19 cellular contexts compared by ENCODE assay signal in genomic region chr10:314871-315270, GRCh38.
A peak's percentile ranks its signal among the peaks of the same experiment; 100 is the strongest.
DNase-seq lines count a peak whose midpoint lies in the region; ATAC-seq and TF ChIP-seq lines count a peak whose summit lies in the region.
"Had no signal": no experiment of that assay in that cellular context is flagged by ENCODE, and none has a peak within 500 bp of the region (broad histone marks: within the 10 kb centered on the region; RNA-seq: fewer than 3 reads in every experiment).

No MANE protein-coding gene starts in this region.

- H2AFZ ChIP-seq in SU-DHL-6 (ENCODE audit: low read depth, low read length, severe bottlenecking) (peak overlapping the region; percentile 13), Karpas-422 (ENCODE audit: low read length) (no peak overlapping the region)

- H3K79me2 ChIP-seq in SU-DHL-6 (ENCODE audit: insufficient read depth, low read length) (no peaks in the 10 kb centered on the region), Karpas-422 (ENCODE audit: low read length) (no peaks in the 10 kb centered on the region)

- no peaks in the 10 kb centered on the region for H3K9me3 ChIP-seq in SU-DHL-6 (ENCODE audit: insufficient read depth, low read length)
- no peaks in the 10 kb centered on the region for H3K9me3 ChIP-seq in Karpas-422 (ENCODE audit: low read length)
- H3K9me3 ChIP-seq: esophagus muscularis mucosa, heart left ventricle, SK-N-SH had no signal

- H3F3A ChIP-seq in SU-DHL-6 (ENCODE audit: insufficient read depth) = peaks cover 22% of the 10 kb centered on the region; the same call in 1 of the 2 replicates

- H3K27ac Mint-ChIP-seq in stimulated activated naive CD8-positive, alpha-beta T cell treated with anti-CD3 and anti-CD28 coated beads, Interleukin-15, Interleukin-2, amounts not matched to agents 100 ng/mL and 50 ng/mL, for 24 hours = peak overlapping the region; percentile 67
- peak overlapping the region in 1 of 2 donors; percentile 38 for H3K27ac Mint-ChIP-seq in stimulated activated naive CD8-positive, alpha-beta T cell treated with anti-CD3 and anti-CD28 coated beads, Interleukin-15, amount 100 ng/mL, for 72 hours
- H3K27ac Mint-ChIP-seq: activated T-helper 2 cell treated with anti-CD3 and anti-CD28 coated beads, Interferon-gamma antibody, Interleukin-2, Interleukin-4, amounts not matched to agents 10 μg/mL and 5 μg/mL and 100 μg/mL, durations not matched to agents 14 hours and 24 hours and 36 hours; dendritic cell treated with granulocyte-macrophage colony-stimulating factor and Interleukin-4, amounts not matched to agents 40 ng/mL and 50 ng/mL, for 4 days had no signal

- H3K36me3 ChIP-seq in SU-DHL-6 (ENCODE audit: low read length) (peaks cover 2% of the 10 kb centered on the region; the same call in 1 of the 2 replicates), Karpas-422 (ENCODE audit: insufficient read depth, low read length) (no peaks in the 10 kb centered on the region)

- H3K4me3 ChIP-seq in SU-DHL-6 (ENCODE audit: insufficient read depth, low read length, poor library complexity, severe bottlenecking) (no peak overlapping the region), fibroblast of villous mesenchyme (ENCODE audit: low read depth, low read length) (no peak overlapping the region), Karpas-422 (ENCODE audit: low read length) (no peak overlapping the region)
- H3K4me3 ChIP-seq: esophagus muscularis mucosa, heart left ventricle had no signal

- H3K4me2 ChIP-seq in SU-DHL-6 (ENCODE audit: low read depth, low read length, poor library complexity, severe bottlenecking) (peak overlapping the region; percentile 45), Karpas-422 (ENCODE audit: low read depth, low read length, poor library complexity, severe bottlenecking) (no peak overlapping the region)
- H3K4me2 ChIP-seq: SK-N-SH had no signal

- H4K20me1 ChIP-seq in SU-DHL-6 (ENCODE audit: low read depth, low read length) (no peaks in the 10 kb centered on the region), Karpas-422 (ENCODE audit: insufficient read depth, low read depth, low read length) (no peaks in the 10 kb centered on the region)

- H3K27me3 ChIP-seq in SU-DHL-6 (ENCODE audit: low read length) (no peaks in the 10 kb centered on the region), Karpas-422 (ENCODE audit: low read length) (no peaks in the 10 kb centered on the region)
- H3K27me3 ChIP-seq: esophagus muscularis mucosa, heart left ventricle had no signal

- H3K4me1 Mint-ChIP-seq in stimulated activated naive CD8-positive, alpha-beta T cell treated with anti-CD3 and anti-CD28 coated beads, Interleukin-15, Interleukin-2, amounts not matched to agents 100 ng/mL and 50 ng/mL, for 24 hours (ENCODE audit: low read depth) = peaks cover 33% of the 10 kb centered on the region
- H3K4me1 Mint-ChIP-seq in stimulated activated naive CD8-positive, alpha-beta T cell treated with anti-CD3 and anti-CD28 coated beads, Interleukin-15, amount 100 ng/mL, for 72 hours = peaks cover 27% of the 10 kb centered on the region

- no peak for ATAC-seq in stimulated activated naive CD8-positive, alpha-beta T cell treated with anti-CD3 and anti-CD28 coated beads, Interleukin-15, amount 100 ng/mL, for 72 hours
- no peak for ATAC-seq in GM21723 (IDR thresholded peaks at IDR 0.05; ENCODE audit: unreplicated experiment)
- ATAC-seq: heart left ventricle, right cardiac atrium had no signal

- H3K27ac ChIP-seq in SU-DHL-6 (ENCODE audit: low read depth, low read length) (peak overlapping the region; percentile 57), Karpas-422 (ENCODE audit: low read length) (no peak overlapping the region)
- H3K27ac ChIP-seq: esophagus muscularis mucosa, heart left ventricle had no signal

- TF ChIP-seq CTCF in SU-DHL-6 (IDR thresholded peaks at IDR 0.05; ENCODE audit: insufficient read depth, low read length, poor library complexity, severe bottlenecking) (no peak), fibroblast of villous mesenchyme (IDR thresholded peaks at IDR 0.05; ENCODE audit: insufficient read depth, low read depth, low read length) (no peak)

- H3K9me2 ChIP-seq in SU-DHL-6 (replicated peaks; ENCODE audit: insufficient read depth, low read length) (no peaks in the 10 kb centered on the region), Karpas-422 (replicated peaks; ENCODE audit: insufficient read depth, low read length) (no peaks in the 10 kb centered on the region)
- H3K9me2 ChIP-seq: SK-N-SH had no signal

- no peaks in the 10 kb centered on the region for H3K9me3 Mint-ChIP-seq in stimulated activated naive CD8-positive, alpha-beta T cell treated with anti-CD3 and anti-CD28 coated beads, Interleukin-15, Interleukin-2, amounts not matched to agents 100 ng/mL and 50 ng/mL, for 24 hours
- no peaks in the 10 kb centered on the region for H3K9me3 Mint-ChIP-seq in stimulated activated naive CD8-positive, alpha-beta T cell treated with anti-CD3 and anti-CD28 coated beads, Interleukin-15, amount 100 ng/mL, for 72 hours
- H3K9me3 Mint-ChIP-seq: activated T-helper 2 cell treated with anti-CD3 and anti-CD28 coated beads, Interferon-gamma antibody, Interleukin-2, Interleukin-4, amounts not matched to agents 10 μg/mL and 5 μg/mL and 100 μg/mL, durations not matched to agents 14 hours and 24 hours and 36 hours; dendritic cell treated with granulocyte-macrophage colony-stimulating factor and Interleukin-4, amounts not matched to agents 40 ng/mL and 50 ng/mL, for 4 days had no signal

- H3K9ac ChIP-seq in SU-DHL-6 (ENCODE audit: low read length) = peak overlapping the region; percentile 4; the same call in 1 of the 2 replicates
- H3K9ac ChIP-seq in Karpas-422 (ENCODE audit: low read length) = no peak overlapping the region
- H3K9ac ChIP-seq: SK-N-SH had no signal

- H3K27me3 Mint-ChIP-seq in stimulated activated naive CD8-positive, alpha-beta T cell treated with anti-CD3 and anti-CD28 coated beads, Interleukin-15, Interleukin-2, amounts not matched to agents 100 ng/mL and 50 ng/mL, for 24 hours = no peaks in the 10 kb centered on the region
- no peaks in the 10 kb centered on the region for H3K27me3 Mint-ChIP-seq in stimulated activated naive CD8-positive, alpha-beta T cell treated with anti-CD3 and anti-CD28 coated beads, Interleukin-15, amount 100 ng/mL, for 72 hours

- H3K4me1 ChIP-seq in Karpas-422 (ENCODE audit: low read length) = peaks cover 22% of the 10 kb centered on the region

- H3K36me3 Mint-ChIP-seq in stimulated activated naive CD8-positive, alpha-beta T cell treated with anti-CD3 and anti-CD28 coated beads, Interleukin-15, Interleukin-2, amounts not matched to agents 100 ng/mL and 50 ng/mL, for 24 hours (ENCODE audit: low read depth) = no peaks in the 10 kb centered on the region

- no peak overlapping the region for H3K4me3 Mint-ChIP-seq in stimulated activated naive CD8-positive, alpha-beta T cell treated with anti-CD3 and anti-CD28 coated beads, Interleukin-15, Interleukin-2, amounts not matched to agents 100 ng/mL and 50 ng/mL, for 24 hours
- no peak overlapping the region for H3K4me3 Mint-ChIP-seq in stimulated activated naive CD8-positive, alpha-beta T cell treated with anti-CD3 and anti-CD28 coated beads, Interleukin-15, amount 100 ng/mL, for 72 hours
- H3K4me3 Mint-ChIP-seq: dendritic cell treated with granulocyte-macrophage colony-stimulating factor and Interleukin-4, amounts not matched to agents 40 ng/mL and 50 ng/mL, for 4 days had no signal

- DNase-seq in stimulated activated naive CD8-positive, alpha-beta T cell treated with anti-CD3 and anti-CD28 coated beads, Interleukin-15, amount 100 ng/mL, for 72 hours = no peak
- DNase-seq in fibroblast of villous mesenchyme (ENCODE audit: low read depth) = peak; percentile 32
- no peak for DNase-seq in Karpas-422
- no peak for DNase-seq in DMS79 (lab: John Stamatoyannopoulos, UW)
- DNase-seq in putamen (ENCODE audit: low spot score) = no peak
- DNase-seq: activated CD4-positive, alpha-beta T cell treated with anti-CD3 and anti-CD28 coated beads, Interleukin-2, amount 50 U/mL, for 4 hours; heart left ventricle; kidney; NCI-H2029 treated with DMSO at 0.1 percent for 48 hours; NCI-H524; OCI-M1; right cardiac atrium; SK-N-SH had no signal
